Comparison of ENCODE assay signal across 8 cellular contexts in genomic region chr17:32007463-32008298, GRCh38. TPM values are rescaled to one million over a fixed set of nuclear protein-coding genes. Genes with fewer than 3 reads are reported as not detected.
DNase-seq lines count a peak whose midpoint lies in the region; ATAC-seq and TF ChIP-seq lines count a peak whose summit lies in the region.

No MANE protein-coding gene starts in this region.

- no peak overlapping the region for H2BK12ac ChIP-seq in trophoblast cell (ENCODE audit: low read length)

- in situ Hi-C loops in Panc1 (cut with HindIII; ENCODE audit: low pct_unique_long_range_greater_than_20kb, low sequenced_read_pairs): no loop called here

- POLR2A ChIA-PET in Panc1 (lab: Charles Lee): interaction anchor here (0.7 kb wide), 1 partner anchor 216 kb away, joined by 3 read pairs; no protein-coding TSS in a partner anchor

- WGBS in heart left ventricle, 4 donors: 0 to 2% (median 1%) methylated on average over 28 to 80 of the region's 80 CpGs
- WGBS in trophoblast cell (ENCODE audit: extremely low coverage, insufficient coverage, insufficient read length): no CpG with 5 or more reads among the region's 80 CpGs

- peak overlapping the region; percentile 47 for H3K14ac ChIP-seq in trophoblast cell (ENCODE audit: low read length)

- H4K8ac ChIP-seq in trophoblast cell (ENCODE audit: low read depth, low read length): peak overlapping the region; percentile 59

- peak overlapping the region; percentile 52 for H2BK120ac ChIP-seq in trophoblast cell (ENCODE audit: insufficient read depth, low read length, poor library complexity)

- no peak overlapping the region for H2AK5ac ChIP-seq in trophoblast cell (ENCODE audit: low read length)

- H3K9me3 ChIP-seq in Panc1 (ENCODE audit: control insufficient read depth, insufficient read depth, low read depth, low read length) (no peaks in the 10 kb centered on the region), heart left ventricle (no peaks in the 10 kb centered on the region), trophoblast cell (ENCODE audit: insufficient read depth, low read depth, low read length) (no peaks in the 10 kb centered on the region)

- peak; percentile 55 for DNase-seq in AG20443 (ENCODE audit: low spot score)
- no peak for DNase-seq in Panc1 (ENCODE audit: low read depth, low spot score)
- peak; percentile 60 for DNase-seq in activated naive CD8-positive, alpha-beta T cell treated with anti-CD3 and anti-CD28 coated beads, Interleukin-2, amount 50 U/mL, for 24 hours
- peak in 3 of 5 donors; percentile 32 to 43 (median 33) for DNase-seq in heart left ventricle
- no peak for DNase-seq in trophoblast cell

- peaks cover 41% of the 10 kb centered on the region for H3K4me1 Mint-ChIP-seq in activated naive CD8-positive, alpha-beta T cell treated with anti-CD3 and anti-CD28 coated beads, Interleukin-2, amount 50 U/mL, for 24 hours

- H3K4me3 ChIP-seq in Panc1 (ENCODE audit: low read depth in 2 of 2, low read length in 2 of 2) (peak overlapping the region; percentile 80 to 90), heart left ventricle (peak overlapping the region; percentile 74 to 99 (median 82)), trophoblast cell (ENCODE audit: low read depth, low read length) (peak overlapping the region; percentile 91)

- peak overlapping the region; percentile 89 for H3K9ac ChIP-seq in trophoblast cell (ENCODE audit: low read length)

- TF ChIP-seq POLR2A in heart left ventricle (IDR thresholded peaks at IDR 0.05): no peak

- peaks cover 5% of the 10 kb centered on the region for H3K36me3 Mint-ChIP-seq in activated naive CD8-positive, alpha-beta T cell treated with anti-CD3 and anti-CD28 coated beads, Interleukin-2, amount 50 U/mL, for 24 hours (ENCODE audit: low read depth)

- H3K36me3 ChIP-seq in Panc1 (ENCODE audit: control insufficient read depth, insufficient read depth, low read length): no peaks in the 10 kb centered on the region
- no peaks in the 10 kb centered on the region for H3K36me3 ChIP-seq in heart left ventricle
- H3K36me3 ChIP-seq in trophoblast cell (ENCODE audit: control insufficient read depth in 1 of 2, insufficient read depth in 2 of 2, low read length in 2 of 2): no peaks in the 10 kb centered on the region

- peak overlapping the region; percentile 42 for H3K23ac ChIP-seq in trophoblast cell (ENCODE audit: low read length)

- H2BK5ac ChIP-seq in trophoblast cell (ENCODE audit: low read depth, low read length, poor library complexity): peak overlapping the region; percentile 23

- H3K4me3 Mint-ChIP-seq in activated naive CD8-positive, alpha-beta T cell treated with anti-CD3 and anti-CD28 coated beads, Interleukin-2, amount 50 U/mL, for 24 hours: peak overlapping the region; percentile 88

- peak overlapping the region; percentile 93 for H3K18ac ChIP-seq in trophoblast cell (ENCODE audit: low read length)

- H3K4me1 ChIP-seq in Panc1 (ENCODE audit: control insufficient read depth, insufficient read depth, low read length) (peaks cover 5% of the 10 kb centered on the region), heart left ventricle (peaks cover 0 to 40% (median 17%) of the 10 kb centered on the region in 12 donors), trophoblast cell (ENCODE audit: control insufficient read depth in 1 of 2, insufficient read depth in 2 of 2, low read length in 2 of 2) (no peaks in the 10 kb centered on the region)

- BruUV-seq in Panc1 (replicated peaks; lab: Mats Ljungman, UMichigan): no TSS peak

- CTCF ChIA-PET in Panc1 (lab: Charles Lee): interaction anchor here (1.4 to 1.8 kb wide), 3 partner anchors 118 to 131 kb away, joined by 3 to 16 read pairs (median 6); no protein-coding TSS in a partner anchor

- no peaks in the 10 kb centered on the region for H3K9me3 Mint-ChIP-seq in activated naive CD8-positive, alpha-beta T cell treated with anti-CD3 and anti-CD28 coated beads, Interleukin-2, amount 50 U/mL, for 24 hours

- H3K27me3 ChIP-seq in Panc1 (ENCODE audit: control insufficient read depth, insufficient read depth, low read length): no peaks in the 10 kb centered on the region
- no peaks in the 10 kb centered on the region for H3K27me3 ChIP-seq in heart left ventricle
- no peaks in the 10 kb centered on the region for H3K27me3 ChIP-seq in trophoblast cell (ENCODE audit: insufficient read depth, low read length)

- no peaks in the 10 kb centered on the region for H3K27me3 Mint-ChIP-seq in activated naive CD8-positive, alpha-beta T cell treated with anti-CD3 and anti-CD28 coated beads, Interleukin-2, amount 50 U/mL, for 24 hours

- H3K27ac ChIP-seq in Panc1 (ENCODE audit: low read length): peak overlapping the region; percentile 76
- peak overlapping the region; percentile 62 to 92 (median 84) for H3K27ac ChIP-seq in heart left ventricle
- H3K27ac ChIP-seq in trophoblast cell (ENCODE audit: low read depth, low read length): no peak overlapping the region

- H3K4me2 ChIP-seq in trophoblast cell (ENCODE audit: low read length): peak overlapping the region; percentile 100

- peak overlapping the region; percentile 11 for H4K12ac ChIP-seq in trophoblast cell (ENCODE audit: low read depth, low read length)

- ATAC-seq in GM19035 (IDR thresholded peaks at IDR 0.05; ENCODE audit: unreplicated experiment) (peak; percentile 40), HG03280 (IDR thresholded peaks at IDR 0.05; ENCODE audit: unreplicated experiment) (peak; percentile 42), Panc1 (peak; percentile 80), heart left ventricle (peak in 3 of 4 donors; percentile 40 to 77 (median 76)), HG03469 (IDR thresholded peaks at IDR 0.05; ENCODE audit: unreplicated experiment) (no peak)
- ATAC-seq in activated naive CD8-positive, alpha-beta T cell treated with anti-CD3 and anti-CD28 coated beads, Interleukin-2, amount 50 U/mL, for 24 hours: peak; percentile 48

- TF ChIP-seq CTCF in Panc1 (IDR thresholded peaks at IDR 0.05) (peak; percentile 33), heart left ventricle (IDR thresholded peaks at IDR 0.05) (peak in 3 of 12 donors; percentile 2 to 23 (median 4))

- H2AFZ ChIP-seq in trophoblast cell (ENCODE audit: insufficient read depth, low read length, poor library complexity): peak overlapping the region; percentile 87

- no peaks in the 10 kb centered on the region for H3K79me1 ChIP-seq in trophoblast cell (ENCODE audit: low read length)

- peak overlapping the region; percentile 77 for H3K27ac Mint-ChIP-seq in activated naive CD8-positive, alpha-beta T cell treated with anti-CD3 and anti-CD28 coated beads, Interleukin-2, amount 50 U/mL, for 24 hours

- peaks cover 6% of the 10 kb centered on the region for H3K79me2 ChIP-seq in trophoblast cell (ENCODE audit: control insufficient read depth, insufficient read depth, low read length, poor library complexity)

- peak overlapping the region; percentile 59 for H4K91ac ChIP-seq in trophoblast cell (ENCODE audit: low read depth, low read length)

- intact Hi-C loops in Panc1 (cut with micrococcal nuclease; ENCODE audit: unreplicated experiment) (loop anchor here (5.0 kb wide), 1 partner anchor 130 kb away; no protein-coding TSS in a partner anchor), heart left ventricle (cut with DNase I) (loop anchor here in 9 of 10 donors (2.0 to 10.0 kb wide), 5 partner anchors 127 to 135 kb away; partner anchors contain the start of gene RHOT1 (in 2 of the 9))

- peak overlapping the region; percentile 29 for H3K4ac ChIP-seq in trophoblast cell (ENCODE audit: low read depth, low read length)

RNA-seq across cellular contexts. Expression of gene LRRC37B, which starts 0.5 kb away (rescaled TPM):
- total RNA-seq in Panc1 (2021; ENCODE audit: unreplicated experiment): 24.9 TPM
- 17.5 TPM for polyA plus RNA-seq in Panc1 (2012; ENCODE audit: insufficient read length)
- 10 to 100 TPM in 1 of 9 donors, 1 to 10 TPM in 8; 2.3 to 10.6 (median 3.2) TPM for total RNA-seq in heart left ventricle
- polyA plus RNA-seq in heart left ventricle: 1 to 10 TPM; 2.6 to 4.5 TPM
- 8.3 and 8.4 TPM in 2 replicates for polyA plus RNA-seq in trophoblast cell (2013)

Comparison
In these comparisons a context has a peak if more than half of its experiments do, and no peak if none do; other contexts are left out.
1. DNase-seq: peak in AG20443 (single experiment), activated naive CD8-positive, alpha-beta T cell treated with anti-CD3 and anti-CD28 coated beads, Interleukin-2, amount 50 U/mL, for 24 hours (single experiment) and heart left ventricle (3 of 5); none in Panc1 (single experiment) and trophoblast cell (0 of 2).
2. Peak in every context shown above with its lines, with median percentiles within 50 percentile points of each other: H3K4me3 ChIP-seq.